In the genomic region with DNA sequence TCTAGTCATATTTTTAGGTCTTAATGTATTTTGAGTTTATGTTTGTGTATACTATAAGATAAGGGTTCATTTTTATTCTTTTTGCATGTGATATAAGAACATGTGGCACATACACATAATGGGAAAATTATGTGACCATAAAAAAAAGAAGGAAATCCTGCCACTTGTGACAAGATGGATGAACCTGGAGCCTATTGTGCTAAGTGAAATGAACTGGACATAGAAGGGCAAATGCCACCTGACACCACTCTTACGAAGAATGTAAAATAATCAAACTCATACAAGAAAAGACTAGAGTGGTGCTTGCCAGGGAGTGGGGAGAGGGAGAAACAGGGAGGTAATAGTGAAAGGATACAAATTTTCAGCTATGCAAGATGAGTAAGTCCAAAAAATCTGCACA, we compare ENCODE assay signal across 1 cellular context.
TF ChIP-seq lines count a peak whose summit lies in the region.

No MANE protein-coding gene starts in this region.

TF ChIP-seq in K562, 482 proteins besides CTCF, POLR2A, EP300 and RAD21 (continued from another document):
- TF ChIP-seq, protein P1, sequence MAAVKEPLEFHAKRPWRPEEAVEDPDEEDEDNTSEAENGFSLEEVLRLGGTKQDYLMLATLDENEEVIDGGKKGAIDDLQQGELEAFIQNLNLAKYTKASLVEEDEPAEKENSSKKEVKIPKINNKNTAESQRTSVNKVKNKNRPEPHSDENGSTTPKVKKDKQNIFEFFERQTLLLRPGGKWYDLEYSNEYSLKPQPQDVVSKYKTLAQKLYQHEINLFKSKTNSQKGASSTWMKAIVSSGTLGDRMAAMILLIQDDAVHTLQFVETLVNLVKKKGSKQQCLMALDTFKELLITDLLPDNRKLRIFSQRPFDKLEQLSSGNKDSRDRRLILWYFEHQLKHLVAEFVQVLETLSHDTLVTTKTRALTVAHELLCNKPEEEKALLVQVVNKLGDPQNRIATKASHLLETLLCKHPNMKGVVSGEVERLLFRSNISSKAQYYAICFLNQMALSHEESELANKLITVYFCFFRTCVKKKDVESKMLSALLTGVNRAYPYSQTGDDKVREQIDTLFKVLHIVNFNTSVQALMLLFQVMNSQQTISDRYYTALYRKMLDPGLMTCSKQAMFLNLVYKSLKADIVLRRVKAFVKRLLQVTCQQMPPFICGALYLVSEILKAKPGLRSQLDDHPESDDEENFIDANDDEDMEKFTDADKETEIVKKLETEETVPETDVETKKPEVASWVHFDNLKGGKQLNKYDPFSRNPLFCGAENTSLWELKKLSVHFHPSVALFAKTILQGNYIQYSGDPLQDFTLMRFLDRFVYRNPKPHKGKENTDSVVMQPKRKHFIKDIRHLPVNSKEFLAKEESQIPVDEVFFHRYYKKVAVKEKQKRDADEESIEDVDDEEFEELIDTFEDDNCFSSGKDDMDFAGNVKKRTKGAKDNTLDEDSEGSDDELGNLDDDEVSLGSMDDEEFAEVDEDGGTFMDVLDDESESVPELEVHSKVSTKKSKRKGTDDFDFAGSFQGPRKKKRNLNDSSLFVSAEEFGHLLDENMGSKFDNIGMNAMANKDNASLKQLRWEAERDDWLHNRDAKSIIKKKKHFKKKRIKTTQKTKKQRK (IDR thresholded peaks at IDR 0.05; ENCODE audit: borderline replicate concordance, low read depth, low read length), result no peak
- TF ChIP-seq ZNF324 (CRISPR knock-in tag; IDR thresholded peaks at IDR 0.05) (no peak), MTA3 (IDR thresholded peaks at IDR 0.05; ENCODE audit: borderline replicate concordance) (no peak)
